In the genomic region with DNA sequence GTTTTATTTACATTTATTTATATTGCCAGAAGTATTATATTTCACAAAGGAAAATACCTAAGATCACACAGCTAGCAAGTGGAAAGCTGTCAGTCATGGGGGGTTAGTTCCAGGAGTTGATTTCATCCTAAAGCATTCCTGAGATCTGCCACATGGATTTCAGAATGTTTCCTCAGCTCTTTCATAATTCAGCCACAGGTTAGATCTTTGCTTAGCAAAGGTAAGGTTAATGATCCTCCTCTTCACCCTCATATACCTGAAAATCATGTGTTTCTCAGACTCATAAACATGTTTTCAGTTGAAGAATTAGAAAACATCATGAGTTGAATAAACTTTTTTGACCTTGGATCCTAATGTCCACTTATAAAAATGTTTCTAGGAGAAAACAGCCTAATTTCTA, we compare ENCODE assay signal across 19 cellular contexts.
DNase-seq lines count a peak whose midpoint lies in the region; ATAC-seq, FAIRE-seq and TF ChIP-seq lines count a peak whose summit lies in the region.
"Had no signal": no experiment of that assay in that cellular context is flagged by ENCODE, and none has a peak within 500 bp of the region (broad histone marks: within the 10 kb centered on the region; RNA-seq: fewer than 3 reads in every experiment).

No MANE protein-coding gene starts in this region.

- H3F3A ChIP-seq in GM23248 (ENCODE audit: insufficient read depth) = peaks cover 69% of the 10 kb centered on the region

- H3K27ac ChIP-seq in GM23248 (peak overlapping the region; percentile 42), keratinocyte (ENCODE audit: control insufficient read depth, insufficient read depth, low read length) (peak overlapping the region; percentile 100)
- H3K27ac ChIP-seq: C4-2B, KMS-11 had no signal

- TF ChIP-seq CTCF in keratinocyte (optimal IDR thresholded peaks at IDR 0.05 in 1 of 3, IDR thresholded peaks at IDR 0.05 in 1 of 3, conservative IDR thresholded peaks at IDR 0.05 in 1 of 3; ENCODE audit: extremely low read depth in 1 of 3, insufficient read depth in 2 of 3, low read length in 3 of 3) = no peak

- H3K4me3 Mint-ChIP-seq in activated naive CD4-positive, alpha-beta T cell treated with anti-CD3 and anti-CD28 coated beads, Interleukin-2, amount 50 U/mL, for 24 hours = no peak overlapping the region
- peak overlapping the region; percentile 15 for H3K4me3 Mint-ChIP-seq in T-helper 17 cell

- no peaks in the 10 kb centered on the region for H3K36me3 Mint-ChIP-seq in activated naive CD4-positive, alpha-beta T cell treated with anti-CD3 and anti-CD28 coated beads, Interleukin-2, amount 50 U/mL, for 24 hours
- H3K36me3 Mint-ChIP-seq in T-helper 17 cell (ENCODE audit: low read depth) = peaks cover 3% of the 10 kb centered on the region

- dilution Hi-C loops in keratinocyte (cut with MboI; ENCODE audit: extremely low pct_ligation_motif_present, low sequenced_read_pairs) = no loop called here

- H3K9me1 ChIP-seq in keratinocyte (ENCODE audit: control insufficient read depth, extremely low read depth, insufficient read depth, low read length) = no peaks in the 10 kb centered on the region

- peak overlapping the region; percentile 92 for H3K27ac Mint-ChIP-seq in activated naive CD4-positive, alpha-beta T cell treated with anti-CD3 and anti-CD28 coated beads, Interleukin-2, amount 50 U/mL, for 24 hours
- no peak overlapping the region for H3K27ac Mint-ChIP-seq in T-helper 17 cell

- FAIRE-seq in keratinocyte (lab: Jason Lieb, UNC) = no peak

- no peaks in the 10 kb centered on the region for H3K27me3 ChIP-seq in GM23248 (replicated peaks; ENCODE audit: insufficient read depth)
- no peaks in the 10 kb centered on the region for H3K27me3 ChIP-seq in keratinocyte (ENCODE audit: control insufficient read depth, extremely low read depth, insufficient read depth, low read length)

- H3K4me2 ChIP-seq in GM23248 (ENCODE audit: unreplicated experiment) = peak overlapping the region; percentile 66
- H3K4me2 ChIP-seq in keratinocyte (ENCODE audit: control insufficient read depth, extremely low read depth, insufficient read depth, low read depth, low read length) = no peak overlapping the region
- H3K4me2 ChIP-seq: KMS-11 had no signal

- ATAC-seq in T-helper 17 cell = no peak
- no peak for ATAC-seq in GM21367 (IDR thresholded peaks at IDR 0.05; ENCODE audit: unreplicated experiment)

- H3K9me3 ChIP-seq in GM23248 (ENCODE audit: low read depth) = no peaks in the 10 kb centered on the region
- no peaks in the 10 kb centered on the region for H3K9me3 ChIP-seq in T-helper 17 cell (ENCODE audit: control insufficient read depth, low read length, poor library complexity, severe bottlenecking)
- no peaks in the 10 kb centered on the region for H3K9me3 ChIP-seq in keratinocyte (ENCODE audit: control insufficient read depth, low read depth, low read length)

- intact Hi-C loops in posterior vena cava (cut with DNase I) = no loop called here

- H3K79me2 ChIP-seq in GM23248 (ENCODE audit: insufficient read depth) (no peaks in the 10 kb centered on the region), keratinocyte (ENCODE audit: control insufficient read depth, insufficient read depth, low read length) (no peaks in the 10 kb centered on the region)

- peaks cover 67% of the 10 kb centered on the region for H3K4me1 ChIP-seq in GM23248 (ENCODE audit: insufficient read depth)
- H3K4me1 ChIP-seq in keratinocyte (ENCODE audit: control insufficient read depth, extremely low read depth, insufficient read depth, low read length) = peaks cover 71% of the 10 kb centered on the region

- H3K4me1 Mint-ChIP-seq in activated naive CD4-positive, alpha-beta T cell treated with anti-CD3 and anti-CD28 coated beads, Interleukin-2, amount 50 U/mL, for 24 hours = peaks cover 96% of the 10 kb centered on the region
- peaks cover 23% of the 10 kb centered on the region for H3K4me1 Mint-ChIP-seq in T-helper 17 cell

- H3K4me3 ChIP-seq in GM23248 = no peak overlapping the region
- no peak overlapping the region for H3K4me3 ChIP-seq in keratinocyte (ENCODE audit: control insufficient read depth in 2 of 3, extremely low read depth in 1 of 3, insufficient read depth in 2 of 3, low read depth in 1 of 3, low read length in 3 of 3)

- in situ Hi-C loops in GM23248 (cut with MboI) = loop anchor here (10.0 kb wide), 1 partner anchor 530 kb away; no protein-coding TSS in a partner anchor

- H3K9ac ChIP-seq in GM23248 = no peak overlapping the region
- H3K9ac ChIP-seq in keratinocyte (ENCODE audit: control insufficient read depth, extremely low read depth, insufficient read depth, low read length) = no peak overlapping the region
- H3K9ac ChIP-seq: KMS-11 had no signal

- no peaks in the 10 kb centered on the region for H3K36me3 ChIP-seq in GM23248 (ENCODE audit: low read depth)
- H3K36me3 ChIP-seq in keratinocyte (ENCODE audit: control insufficient read depth in 2 of 2, extremely low read depth in 1 of 2, insufficient read depth in 2 of 2, low read length in 2 of 2) = no peaks in the 10 kb centered on the region

- DNase-seq in activated naive CD4-positive, alpha-beta T cell (lab: John Stamatoyannopoulos, UW) = no peak
- no peak for DNase-seq in GM23248
- no peak for DNase-seq in T-helper 17 cell
- no peak for DNase-seq in keratinocyte (ENCODE audit: low read depth, low spot score)
- no peak for DNase-seq in posterior vena cava (ENCODE audit: low spot score)
- DNase-seq: AML-193, DMS79 treated with DMSO at 0.1 percent for 48 hours, H7, NCI-H1417, NCI-H187, NCI-H2227 treated with DMSO at 0.1 percent for 48 hours, NCI-H510A treated with DMSO at 0.1 percent for 48 hours, NCI-H774, OCI-M1, SHP77 had no signal

- H3K9me2 ChIP-seq in GM23248 (ENCODE audit: insufficient read depth) = no peaks in the 10 kb centered on the region

- H3K27me3 Mint-ChIP-seq in activated naive CD4-positive, alpha-beta T cell treated with anti-CD3 and anti-CD28 coated beads, Interleukin-2, amount 50 U/mL, for 24 hours = no peaks in the 10 kb centered on the region
- H3K27me3 Mint-ChIP-seq in T-helper 17 cell = no peaks in the 10 kb centered on the region

- H2AFZ ChIP-seq in GM23248 (no peak overlapping the region), keratinocyte (ENCODE audit: control insufficient read depth, low read length) (no peak overlapping the region)

- H3K9me3 Mint-ChIP-seq in activated naive CD4-positive, alpha-beta T cell treated with anti-CD3 and anti-CD28 coated beads, Interleukin-2, amount 50 U/mL, for 24 hours = no peaks in the 10 kb centered on the region

- H4K20me1 ChIP-seq in GM23248 (ENCODE audit: insufficient read depth) (no peaks in the 10 kb centered on the region), keratinocyte (ENCODE audit: control insufficient read depth, extremely low read depth, insufficient read depth, low read length) (no peaks in the 10 kb centered on the region)
